In genomic region chr2:113756088-113757058, GRCh38 we compare ENCODE assay signal across 1 cellular context.
TF ChIP-seq lines count a peak whose summit lies in the region.

Gene SLC35F5 (minus strand): TSS chr2:113756642. CDS start chr2:113756409, 233 bp downstream.

TF ChIP-seq in HepG2, 621 proteins besides CTCF, POLR2A, EP300 and RAD21 (continued from another document and continues in another):
- TF ChIP-seq E2F5 (CRISPR knock-in tag; conservative IDR thresholded peaks at IDR 0.05) (peak; percentile 42; the same call in 1 of the 2 replicates), ZNF501 (CRISPR knock-in tag; IDR thresholded peaks at IDR 0.05) (peak; percentile 97), SPEN (CRISPR knock-in tag; IDR thresholded peaks at IDR 0.05; ENCODE audit: low read depth) (peak; percentile 93), RFX3 (CRISPR knock-in tag; IDR thresholded peaks at IDR 0.05) (no peak), ZNF296 (CRISPR knock-in tag; conservative IDR thresholded peaks at IDR 0.05) (peak; percentile 87), ISX (CRISPR knock-in tag; conservative IDR thresholded peaks at IDR 0.05) (peak; percentile 77; the same call in 1 of the 2 replicates), ARHGAP35 (CRISPR knock-in tag; IDR thresholded peaks at IDR 0.05; ENCODE audit: borderline replicate concordance) (peak; percentile 97), ZNF263 (CRISPR knock-in tag; IDR thresholded peaks at IDR 0.05) (peak; percentile 56; the same call in 1 of the 2 replicates), GMEB2 (CRISPR knock-in tag; IDR thresholded peaks at IDR 0.05; ENCODE audit: low read depth) (peak; percentile 72), MAFG (CRISPR knock-in tag; IDR thresholded peaks at IDR 0.05) (no peak), SP2 (CRISPR knock-in tag; IDR thresholded peaks at IDR 0.05) (peak; percentile 62; the same call in 1 of the 2 replicates), ZFP36L2 (CRISPR knock-in tag; IDR thresholded peaks at IDR 0.05) (peak; percentile 24; the same call in 1 of the 2 replicates), BATF2 (CRISPR knock-in tag; IDR thresholded peaks at IDR 0.05) (peak; percentile 95; the same call in 1 of the 2 replicates), ZNF512 (CRISPR knock-in tag; IDR thresholded peaks at IDR 0.05) (peak; percentile 98), NPAS2 (CRISPR knock-in tag; IDR thresholded peaks at IDR 0.05; ENCODE audit: borderline replicate concordance) (no peak), TRIM24 (CRISPR knock-in tag; IDR thresholded peaks at IDR 0.05) (no peak), ZMYM4 (CRISPR knock-in tag; IDR thresholded peaks at IDR 0.05) (peak; percentile 97), MIER3 (CRISPR knock-in tag; IDR thresholded peaks at IDR 0.05; ENCODE audit: borderline replicate concordance) (peak; percentile 72; the same call in 1 of the 2 replicates), PCBP2 (optimal IDR thresholded peaks at IDR 0.05; ENCODE audit: low read depth, low read length, poor library complexity, severe bottlenecking) (no peak), MEIS1 (CRISPR knock-in tag; IDR thresholded peaks at IDR 0.05; ENCODE audit: borderline replicate concordance) (peak; percentile 64; the same call in 1 of the 2 replicates), ZSCAN12 (CRISPR knock-in tag; IDR thresholded peaks at IDR 0.05) (peak; percentile 74), HIVEP1 (CRISPR knock-in tag; IDR thresholded peaks at IDR 0.05) (peak; percentile 97), ZNF644 (CRISPR knock-in tag; IDR thresholded peaks at IDR 0.05; ENCODE audit: low read depth) (no peak), HMG20A (CRISPR knock-in tag; IDR thresholded peaks at IDR 0.05; ENCODE audit: borderline replicate concordance) (peak; percentile 57), NFATC3 (CRISPR knock-in tag; IDR thresholded peaks at IDR 0.05) (peak; percentile 90; the same call in 1 of the 2 replicates), ZNF274 (CRISPR knock-in tag; IDR thresholded peaks at IDR 0.05) (peak; percentile 99), ZNF580 (CRISPR knock-in tag; IDR thresholded peaks at IDR 0.05; ENCODE audit: borderline replicate concordance, low read depth) (peak; percentile 91; the same call in 1 of the 2 replicates), ZNF180 (CRISPR knock-in tag; IDR thresholded peaks at IDR 0.05; ENCODE audit: borderline replicate concordance, low read depth) (no peak), ZNF572 (CRISPR knock-in tag; IDR thresholded peaks at IDR 0.05) (0 out of 2 replicates have a peak, but pooled peaks have one; percentile 57), BRF2 (CRISPR knock-in tag; IDR thresholded peaks at IDR 0.05) (no peak), ZFP82 (CRISPR knock-in tag; IDR thresholded peaks at IDR 0.05; ENCODE audit: borderline replicate concordance) (peak; percentile 44; the same call in 1 of the 2 replicates), CBFB (CRISPR knock-in tag; IDR thresholded peaks at IDR 0.05) (peak; percentile 95), BORCS8-MEF2B (CRISPR knock-in tag; IDR thresholded peaks at IDR 0.05) (peak; percentile 85), REXO4 (CRISPR knock-in tag; IDR thresholded peaks at IDR 0.05; ENCODE audit: borderline replicate concordance) (0 out of 2 replicates have a peak, but pooled peaks have one; percentile 84)
- TF ChIP-seq, protein P1, sequence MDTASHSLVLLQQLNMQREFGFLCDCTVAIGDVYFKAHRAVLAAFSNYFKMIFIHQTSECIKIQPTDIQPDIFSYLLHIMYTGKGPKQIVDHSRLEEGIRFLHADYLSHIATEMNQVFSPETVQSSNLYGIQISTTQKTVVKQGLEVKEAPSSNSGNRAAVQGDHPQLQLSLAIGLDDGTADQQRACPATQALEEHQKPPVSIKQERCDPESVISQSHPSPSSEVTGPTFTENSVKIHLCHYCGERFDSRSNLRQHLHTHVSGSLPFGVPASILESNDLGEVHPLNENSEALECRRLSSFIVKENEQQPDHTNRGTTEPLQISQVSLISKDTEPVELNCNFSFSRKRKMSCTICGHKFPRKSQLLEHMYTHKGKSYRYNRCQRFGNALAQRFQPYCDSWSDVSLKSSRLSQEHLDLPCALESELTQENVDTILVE (CRISPR knock-in tag; IDR thresholded peaks at IDR 0.05), result peak; percentile 85; the same call in 1 of the 2 replicates
- TF ChIP-seq, protein P2, sequence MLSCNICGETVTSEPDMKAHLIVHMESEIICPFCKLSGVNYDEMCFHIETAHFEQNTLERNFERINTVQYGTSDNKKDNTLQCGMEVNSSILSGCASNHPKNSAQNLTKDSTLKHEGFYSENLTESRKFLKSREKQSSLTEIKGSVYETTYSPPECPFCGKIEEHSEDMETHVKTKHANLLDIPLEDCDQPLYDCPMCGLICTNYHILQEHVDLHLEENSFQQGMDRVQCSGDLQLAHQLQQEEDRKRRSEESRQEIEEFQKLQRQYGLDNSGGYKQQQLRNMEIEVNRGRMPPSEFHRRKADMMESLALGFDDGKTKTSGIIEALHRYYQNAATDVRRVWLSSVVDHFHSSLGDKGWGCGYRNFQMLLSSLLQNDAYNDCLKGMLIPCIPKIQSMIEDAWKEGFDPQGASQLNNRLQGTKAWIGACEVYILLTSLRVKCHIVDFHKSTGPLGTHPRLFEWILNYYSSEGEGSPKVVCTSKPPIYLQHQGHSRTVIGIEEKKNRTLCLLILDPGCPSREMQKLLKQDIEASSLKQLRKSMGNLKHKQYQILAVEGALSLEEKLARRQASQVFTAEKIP (CRISPR knock-in tag; IDR thresholded peaks at IDR 0.05; ENCODE audit: borderline replicate concordance), result no peak
- TF ChIP-seq, protein P3, sequence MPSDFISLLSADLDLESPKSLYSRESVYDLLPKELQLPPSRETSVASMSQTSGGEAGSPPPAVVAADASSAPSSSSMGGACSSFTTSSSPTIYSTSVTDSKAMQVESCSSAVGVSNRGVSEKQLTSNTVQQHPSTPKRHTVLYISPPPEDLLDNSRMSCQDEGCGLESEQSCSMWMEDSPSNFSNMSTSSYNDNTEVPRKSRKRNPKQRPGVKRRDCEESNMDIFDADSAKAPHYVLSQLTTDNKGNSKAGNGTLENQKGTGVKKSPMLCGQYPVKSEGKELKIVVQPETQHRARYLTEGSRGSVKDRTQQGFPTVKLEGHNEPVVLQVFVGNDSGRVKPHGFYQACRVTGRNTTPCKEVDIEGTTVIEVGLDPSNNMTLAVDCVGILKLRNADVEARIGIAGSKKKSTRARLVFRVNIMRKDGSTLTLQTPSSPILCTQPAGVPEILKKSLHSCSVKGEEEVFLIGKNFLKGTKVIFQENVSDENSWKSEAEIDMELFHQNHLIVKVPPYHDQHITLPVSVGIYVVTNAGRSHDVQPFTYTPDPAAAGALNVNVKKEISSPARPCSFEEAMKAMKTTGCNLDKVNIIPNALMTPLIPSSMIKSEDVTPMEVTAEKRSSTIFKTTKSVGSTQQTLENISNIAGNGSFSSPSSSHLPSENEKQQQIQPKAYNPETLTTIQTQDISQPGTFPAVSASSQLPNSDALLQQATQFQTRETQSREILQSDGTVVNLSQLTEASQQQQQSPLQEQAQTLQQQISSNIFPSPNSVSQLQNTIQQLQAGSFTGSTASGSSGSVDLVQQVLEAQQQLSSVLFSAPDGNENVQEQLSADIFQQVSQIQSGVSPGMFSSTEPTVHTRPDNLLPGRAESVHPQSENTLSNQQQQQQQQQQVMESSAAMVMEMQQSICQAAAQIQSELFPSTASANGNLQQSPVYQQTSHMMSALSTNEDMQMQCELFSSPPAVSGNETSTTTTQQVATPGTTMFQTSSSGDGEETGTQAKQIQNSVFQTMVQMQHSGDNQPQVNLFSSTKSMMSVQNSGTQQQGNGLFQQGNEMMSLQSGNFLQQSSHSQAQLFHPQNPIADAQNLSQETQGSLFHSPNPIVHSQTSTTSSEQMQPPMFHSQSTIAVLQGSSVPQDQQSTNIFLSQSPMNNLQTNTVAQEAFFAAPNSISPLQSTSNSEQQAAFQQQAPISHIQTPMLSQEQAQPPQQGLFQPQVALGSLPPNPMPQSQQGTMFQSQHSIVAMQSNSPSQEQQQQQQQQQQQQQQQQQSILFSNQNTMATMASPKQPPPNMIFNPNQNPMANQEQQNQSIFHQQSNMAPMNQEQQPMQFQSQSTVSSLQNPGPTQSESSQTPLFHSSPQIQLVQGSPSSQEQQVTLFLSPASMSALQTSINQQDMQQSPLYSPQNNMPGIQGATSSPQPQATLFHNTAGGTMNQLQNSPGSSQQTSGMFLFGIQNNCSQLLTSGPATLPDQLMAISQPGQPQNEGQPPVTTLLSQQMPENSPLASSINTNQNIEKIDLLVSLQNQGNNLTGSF (CRISPR knock-in tag; IDR thresholded peaks at IDR 0.05), result peak; percentile 76; the same call in 1 of the 2 replicates
- TF ChIP-seq, protein P4, sequence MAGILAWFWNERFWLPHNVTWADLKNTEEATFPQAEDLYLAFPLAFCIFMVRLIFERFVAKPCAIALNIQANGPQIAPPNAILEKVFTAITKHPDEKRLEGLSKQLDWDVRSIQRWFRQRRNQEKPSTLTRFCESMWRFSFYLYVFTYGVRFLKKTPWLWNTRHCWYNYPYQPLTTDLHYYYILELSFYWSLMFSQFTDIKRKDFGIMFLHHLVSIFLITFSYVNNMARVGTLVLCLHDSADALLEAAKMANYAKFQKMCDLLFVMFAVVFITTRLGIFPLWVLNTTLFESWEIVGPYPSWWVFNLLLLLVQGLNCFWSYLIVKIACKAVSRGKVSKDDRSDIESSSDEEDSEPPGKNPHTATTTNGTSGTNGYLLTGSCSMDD (CRISPR knock-in tag; IDR thresholded peaks at IDR 0.05), result no peak
- TF ChIP-seq, protein P5, sequence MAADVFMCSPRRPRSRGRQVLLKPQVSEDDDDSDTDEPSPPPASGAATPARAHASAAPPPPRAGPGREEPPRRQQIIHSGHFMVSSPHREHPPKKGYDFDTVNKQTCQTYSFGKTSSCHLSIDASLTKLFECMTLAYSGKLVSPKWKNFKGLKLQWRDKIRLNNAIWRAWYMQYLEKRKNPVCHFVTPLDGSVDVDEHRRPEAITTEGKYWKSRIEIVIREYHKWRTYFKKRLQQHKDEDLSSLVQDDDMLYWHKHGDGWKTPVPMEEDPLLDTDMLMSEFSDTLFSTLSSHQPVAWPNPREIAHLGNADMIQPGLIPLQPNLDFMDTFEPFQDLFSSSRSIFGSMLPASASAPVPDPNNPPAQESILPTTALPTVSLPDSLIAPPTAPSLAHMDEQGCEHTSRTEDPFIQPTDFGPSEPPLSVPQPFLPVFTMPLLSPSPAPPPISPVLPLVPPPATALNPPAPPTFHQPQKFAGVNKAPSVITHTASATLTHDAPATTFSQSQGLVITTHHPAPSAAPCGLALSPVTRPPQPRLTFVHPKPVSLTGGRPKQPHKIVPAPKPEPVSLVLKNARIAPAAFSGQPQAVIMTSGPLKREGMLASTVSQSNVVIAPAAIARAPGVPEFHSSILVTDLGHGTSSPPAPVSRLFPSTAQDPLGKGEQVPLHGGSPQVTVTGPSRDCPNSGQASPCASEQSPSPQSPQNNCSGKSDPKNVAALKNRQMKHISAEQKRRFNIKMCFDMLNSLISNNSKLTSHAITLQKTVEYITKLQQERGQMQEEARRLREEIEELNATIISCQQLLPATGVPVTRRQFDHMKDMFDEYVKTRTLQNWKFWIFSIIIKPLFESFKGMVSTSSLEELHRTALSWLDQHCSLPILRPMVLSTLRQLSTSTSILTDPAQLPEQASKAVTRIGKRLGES (CRISPR knock-in tag; IDR thresholded peaks at IDR 0.05; ENCODE audit: borderline replicate concordance), result no peak
- TF ChIP-seq, protein P6, sequence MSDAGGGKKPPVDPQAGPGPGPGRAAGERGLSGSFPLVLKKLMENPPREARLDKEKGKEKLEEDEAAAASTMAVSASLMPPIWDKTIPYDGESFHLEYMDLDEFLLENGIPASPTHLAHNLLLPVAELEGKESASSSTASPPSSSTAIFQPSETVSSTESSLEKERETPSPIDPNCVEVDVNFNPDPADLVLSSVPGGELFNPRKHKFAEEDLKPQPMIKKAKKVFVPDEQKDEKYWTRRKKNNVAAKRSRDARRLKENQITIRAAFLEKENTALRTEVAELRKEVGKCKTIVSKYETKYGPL (CRISPR knock-in tag; IDR thresholded peaks at IDR 0.05), result no peak
